1 cellular context compared by ENCODE assay signal in genomic region chr18:48293954-48294893, GRCh38.
TF ChIP-seq lines count a peak whose summit lies in the region.

No MANE protein-coding gene starts in this region.

TF ChIP-seq in Ishikawa, 13 proteins besides CTCF, POLR2A, EP300 and RAD21 (continued from another document):
- TF ChIP-seq YY1 (IDR thresholded peaks at IDR 0.05; ENCODE audit: low read depth), result no peak
- TF ChIP-seq CEBPB (IDR thresholded peaks at IDR 0.05), result no peak
- no peak for TF ChIP-seq NFIC (IDR thresholded peaks at IDR 0.05)
- TF ChIP-seq CREB1 (IDR thresholded peaks at IDR 0.05; ENCODE audit: low read depth), result no peak
